26 cellular contexts compared by ENCODE assay signal in genomic region chr1:167764458-167765330, GRCh38.
"Had no signal": no experiment of that assay in that cellular context is flagged by ENCODE, and none has a peak within 500 bp of the region (broad histone marks: within the 10 kb centered on the region; RNA-seq: fewer than 3 reads in every experiment).

No MANE protein-coding gene starts in this region.

- H3K27me3 ChIP-seq: foreskin keratinocyte, gastroesophageal sphincter, heart left ventricle, hepatocyte, right atrium auricular region, sigmoid colon, stomach, thyroid gland, vagina had no signal

- H3K27me3 Mint-ChIP-seq: naive thymus-derived CD8-positive, alpha-beta T cell had no signal

- H3K4me2 ChIP-seq: hepatocyte had no signal

- H3K4me1 ChIP-seq: prostate gland, right atrium auricular region, thyroid gland had no signal

- H3K27ac Mint-ChIP-seq: dendritic cell treated with granulocyte-macrophage colony-stimulating factor and Interleukin-4, amounts not matched to agents 40 ng/mL and 50 ng/mL, for 4 days; endodermal cell; naive thymus-derived CD8-positive, alpha-beta T cell; nephron progenitor cell; stimulated activated effector memory CD8-positive, alpha-beta T cell treated with anti-CD3 and anti-CD28 coated beads, Interleukin-12 subunit alpha, Interleukin-12 subunit beta, amount 100 ng/mL, for 72 hours had no signal

- H2AFZ ChIP-seq: hepatocyte had no signal

- ATAC-seq: esophagus mucosa; foreskin keratinocyte; gastroesophageal sphincter; left lobe of liver; naive thymus-derived CD8-positive, alpha-beta T cell; stimulated activated effector memory CD8-positive, alpha-beta T cell treated with anti-CD3 and anti-CD28 coated beads, Interleukin-12 subunit alpha, Interleukin-12 subunit beta, amount 100 ng/mL, for 72 hours had no signal

- H3K4me3 Mint-ChIP-seq: dendritic cell treated with granulocyte-macrophage colony-stimulating factor and Interleukin-4, amounts not matched to agents 40 ng/mL and 50 ng/mL, for 4 days; endodermal cell; naive thymus-derived CD8-positive, alpha-beta T cell; nephron progenitor cell; stimulated activated effector memory CD8-positive, alpha-beta T cell treated with anti-CD3 and anti-CD28 coated beads, Interleukin-12 subunit alpha, Interleukin-12 subunit beta, amount 100 ng/mL, for 72 hours had no signal

- DNase-seq: effector CD8-positive, alpha-beta T cell; endodermal cell; foreskin keratinocyte; heart left ventricle; kidney; mesendoderm; naive thymus-derived CD8-positive, alpha-beta T cell; nephron progenitor cell; nucleus accumbens; sigmoid colon; stimulated activated CD4-positive, alpha-beta T cell treated with anti-CD3 and anti-CD28 coated beads, Interleukin-2, amount 100 ng/mL, for 24 hours; stimulated activated CD4-positive, alpha-beta T cell treated with anti-CD3 and anti-CD28 coated beads, Interleukin-4, amount 100 ng/mL, for 24 hours; stimulated activated naive CD4-positive, alpha-beta T cell treated with Interleukin-2 at 50 U/mL for 16 hours; stomach; thyroid gland; trophoblast cell had no signal

- H3K9me3 ChIP-seq: gastroesophageal sphincter, heart left ventricle, prostate gland, right atrium auricular region, sigmoid colon, stomach, thyroid gland, vagina had no signal

- H3K27ac ChIP-seq: epithelial cell of prostate, foreskin keratinocyte, gastroesophageal sphincter, heart left ventricle, hepatocyte, prostate gland, right atrium auricular region, sigmoid colon, stomach, thyroid gland, vagina had no signal

- H3K36me3 ChIP-seq: prostate gland, thyroid gland had no signal

- FAIRE-seq: kidney had no signal

- H3K4me3 ChIP-seq: gastroesophageal sphincter, heart left ventricle, hepatocyte, prostate gland, right atrium auricular region, sigmoid colon, stomach, thyroid gland, vagina had no signal

- H3K9me3 Mint-ChIP-seq: dendritic cell treated with granulocyte-macrophage colony-stimulating factor and Interleukin-4, amounts not matched to agents 40 ng/mL and 50 ng/mL, for 4 days; endodermal cell; naive thymus-derived CD8-positive, alpha-beta T cell; stimulated activated effector memory CD8-positive, alpha-beta T cell treated with anti-CD3 and anti-CD28 coated beads, Interleukin-12 subunit alpha, Interleukin-12 subunit beta, amount 100 ng/mL, for 72 hours had no signal

- H3K36me3 Mint-ChIP-seq: stimulated activated effector memory CD8-positive, alpha-beta T cell treated with anti-CD3 and anti-CD28 coated beads, Interleukin-12 subunit alpha, Interleukin-12 subunit beta, amount 100 ng/mL, for 72 hours had no signal
